15 cellular contexts compared by ENCODE assay signal in the genomic region with DNA sequence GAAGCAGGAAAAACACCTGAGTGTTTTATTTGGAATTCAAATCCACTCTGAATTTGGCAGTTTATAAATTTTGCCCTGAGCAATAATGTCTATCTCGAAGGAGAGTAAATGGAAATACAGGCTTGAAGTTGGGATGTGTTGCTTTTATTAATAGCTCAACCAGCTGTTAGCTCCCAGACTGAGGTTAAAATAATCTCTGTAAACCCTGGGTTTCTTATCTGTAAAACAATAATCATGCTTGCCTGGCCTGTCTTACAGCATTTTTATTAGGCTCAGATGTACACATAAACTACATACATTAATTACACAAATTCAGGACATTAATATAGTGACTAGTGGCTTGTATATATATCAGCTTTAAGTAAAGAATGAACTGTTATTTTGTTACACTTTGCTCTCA.
A peak's percentile ranks its signal among the peaks of the same experiment; 100 is the strongest.
DNase-seq lines count a peak whose midpoint lies in the region; ATAC-seq and TF ChIP-seq lines count a peak whose summit lies in the region.
"Had no signal": no experiment of that assay in that cellular context is flagged by ENCODE, and none has a peak within 500 bp of the region (broad histone marks: within the 10 kb centered on the region; RNA-seq: fewer than 3 reads in every experiment).

No MANE protein-coding gene starts in this region.

- peak overlapping the region; percentile 90 for H3K4me2 ChIP-seq in BLaER1
- H3K4me2 ChIP-seq in skeletal muscle satellite cell (ENCODE audit: low read length) = peak overlapping the region; percentile 11
- H3K4me2 ChIP-seq: SK-N-SH had no signal

- H3K27me3 ChIP-seq in BLaER1 (no peaks in the 10 kb centered on the region), right cardiac atrium (ENCODE audit: control insufficient read depth, insufficient read depth) (no peaks in the 10 kb centered on the region), skeletal muscle satellite cell (ENCODE audit: control insufficient read depth, insufficient read depth, low read length) (no peaks in the 10 kb centered on the region)
- H3K27me3 ChIP-seq: breast epithelium had no signal

- H3K36me3 ChIP-seq in BLaER1 = peaks cover 74% of the 10 kb centered on the region
- H3K36me3 ChIP-seq in skeletal muscle satellite cell (ENCODE audit: insufficient read depth, low read length) = no peaks in the 10 kb centered on the region
- H3K36me3 ChIP-seq: breast epithelium had no signal

- peaks cover 100% of the 10 kb centered on the region for H3K4me1 ChIP-seq in BLaER1
- H3K4me1 ChIP-seq in right cardiac atrium (ENCODE audit: control insufficient read depth, insufficient read depth, low read length) = peaks cover 17% of the 10 kb centered on the region
- peaks cover 15% of the 10 kb centered on the region for H3K4me1 ChIP-seq in skeletal muscle satellite cell (ENCODE audit: control insufficient read depth, insufficient read depth, low read length)
- H3K4me1 ChIP-seq: breast epithelium had no signal

- ATAC-seq in activated B cell treated with CpG ODN at 0.5 μM for 24 hours (ENCODE audit: low read depth) (no peak), right cardiac atrium (no peak), WTC11 (no peak)
- ATAC-seq: effector memory CD8-positive, alpha-beta T cell had no signal

- H3K4me3 Mint-ChIP-seq in activated B cell treated with CpG ODN at 0.5 μM for 24 hours (no peak overlapping the region), WTC11 (no peak overlapping the region)
- H3K4me3 Mint-ChIP-seq: activated CD4-positive, alpha-beta T cell treated with anti-CD3 and anti-CD28 coated beads, Interleukin-2, amount 10 ng/mL, durations not matched to agents 24 days and 14 days; activated naive CD4-positive, alpha-beta T cell treated with anti-CD3 and anti-CD28 coated beads for 36 hours; CD8-positive, alpha-beta memory T cell; effector memory CD8-positive, alpha-beta T cell; memory B cell had no signal

- H3K36me3 Mint-ChIP-seq in activated B cell treated with CpG ODN at 0.5 μM for 24 hours (ENCODE audit: low read depth) = peaks cover 50% of the 10 kb centered on the region
- peaks cover 2% of the 10 kb centered on the region; the same call in 1 of the 2 replicates for H3K36me3 Mint-ChIP-seq in WTC11

- intact Hi-C loops in activated B cell treated with CpG ODN at 0.5 μM for 24 hours (cut with micrococcal nuclease) = no loop called here
- intact Hi-C loops in right cardiac atrium (cut with DNase I) = no loop called here

- no peak for DNase-seq in activated B cell treated with CpG ODN at 0.5 μM for 24 hours
- no peak for DNase-seq in right cardiac atrium
- no peak for DNase-seq in WTC11 (ENCODE audit: low spot score)
- DNase-seq in NCI-H2029 treated with DMSO at 0.1 percent for 48 hours (lab: John Stamatoyannopoulos, UW) = no peak
- DNase-seq in germinal center (ENCODE audit: low spot score) = no peak
- no peak for DNase-seq in SIG-M5 treated with dmso at 0.1 percent for 504 hours (lab: John Stamatoyannopoulos, UW; ENCODE audit: unreplicated experiment)
- DNase-seq: activated CD4-positive, alpha-beta T cell treated with anti-CD3 and anti-CD28 coated beads, Interleukin-2, amount 10 ng/mL, durations not matched to agents 24 days and 14 days; activated naive CD4-positive, alpha-beta T cell treated with anti-CD3 and anti-CD28 coated beads for 36 hours; CD8-positive, alpha-beta memory T cell; effector memory CD8-positive, alpha-beta T cell; SK-N-SH had no signal

- CTCF ChIA-PET in activated B cell treated with CpG ODN at 0.5 μM for 24 hours (lab: Charles Lee) = no interaction called here
- CTCF ChIA-PET in WTC11 (lab: Charles Lee) = interaction anchor here (1.1 kb wide), 2 partner anchors 28 to 47 kb away, joined by 3 to 4 read pairs; no protein-coding TSS in a partner anchor

- H3K4me3 ChIP-seq in BLaER1 (peak overlapping the region; percentile 11; the same call in 1 of the 2 replicates), right cardiac atrium (ENCODE audit: low read length) (no peak overlapping the region), skeletal muscle satellite cell (ENCODE audit: low read length) (no peak overlapping the region)
- H3K4me3 ChIP-seq: breast epithelium had no signal

- H4K20me1 ChIP-seq in BLaER1 = peaks cover 94% of the 10 kb centered on the region

- H3K27ac ChIP-seq in BLaER1 (peak overlapping the region; percentile 65), right cardiac atrium (ENCODE audit: low read length) (peak overlapping the region; percentile 15)
- H3K27ac ChIP-seq: breast epithelium had no signal

- 33% methylated on average over 1 of the region's 1 CpG for WGBS in right cardiac atrium

- no peaks in the 10 kb centered on the region for H3K27me3 Mint-ChIP-seq in activated B cell treated with CpG ODN at 0.5 μM for 24 hours
- no peaks in the 10 kb centered on the region for H3K27me3 Mint-ChIP-seq in WTC11 (ENCODE audit: low read depth)
- H3K27me3 Mint-ChIP-seq: activated CD4-positive, alpha-beta T cell treated with anti-CD3 and anti-CD28 coated beads, Interleukin-2, amount 10 ng/mL, durations not matched to agents 24 days and 14 days; CD8-positive, alpha-beta memory T cell; effector memory CD8-positive, alpha-beta T cell; memory B cell had no signal

- H3K9me3 Mint-ChIP-seq in activated B cell treated with CpG ODN at 0.5 μM for 24 hours (no peaks in the 10 kb centered on the region), WTC11 (no peaks in the 10 kb centered on the region)
- H3K9me3 Mint-ChIP-seq: activated naive CD4-positive, alpha-beta T cell treated with anti-CD3 and anti-CD28 coated beads for 36 hours; CD8-positive, alpha-beta memory T cell; effector memory CD8-positive, alpha-beta T cell had no signal

- TF ChIP-seq CTCF in activated B cell treated with CpG ODN at 0.5 μM for 24 hours (IDR thresholded peaks at IDR 0.05) = no peak
- no peak for TF ChIP-seq CTCF in WTC11 (IDR thresholded peaks at IDR 0.05)

- POLR2A ChIA-PET in activated B cell treated with CpG ODN at 0.5 μM for 24 hours (lab: Charles Lee) = interaction anchor here (0.6 to 0.8 kb wide), 2 partner anchors 92 to 653 kb away, joined by 3 to 4 read pairs; no protein-coding TSS in a partner anchor
- POLR2A ChIA-PET in WTC11 (lab: Charles Lee) = no interaction called here

- H3K9ac ChIP-seq in BLaER1 (peak overlapping the region; percentile 61; the same call in 1 of the 2 replicates), skeletal muscle satellite cell (ENCODE audit: low read depth, low read length) (no peak overlapping the region)
- H3K9ac ChIP-seq: SK-N-SH had no signal

- H3K4me1 Mint-ChIP-seq in activated B cell treated with CpG ODN at 0.5 μM for 24 hours = peaks cover 84% of the 10 kb centered on the region
- peaks cover 23% of the 10 kb centered on the region for H3K4me1 Mint-ChIP-seq in WTC11

- H3K27ac Mint-ChIP-seq in activated B cell treated with CpG ODN at 0.5 μM for 24 hours = peak overlapping the region; percentile 63
- H3K27ac Mint-ChIP-seq in WTC11 = no peak overlapping the region
- H3K27ac Mint-ChIP-seq: activated CD4-positive, alpha-beta T cell treated with anti-CD3 and anti-CD28 coated beads, Interleukin-2, amount 10 ng/mL, durations not matched to agents 24 days and 14 days; activated naive CD4-positive, alpha-beta T cell treated with anti-CD3 and anti-CD28 coated beads for 36 hours; CD8-positive, alpha-beta memory T cell had no signal

- H3K9me3 ChIP-seq in BLaER1 (no peaks in the 10 kb centered on the region), right cardiac atrium (ENCODE audit: control insufficient read depth, low read length) (no peaks in the 10 kb centered on the region), skeletal muscle satellite cell (replicated peaks; ENCODE audit: low read length) (no peaks in the 10 kb centered on the region)
- H3K9me3 ChIP-seq: breast epithelium, SK-N-SH had no signal

TF ChIP-seq in WTC11, 78 proteins besides CTCF, POLR2A, EP300 and RAD21 (continues in another document):
- TF ChIP-seq NR2C2 (CRISPR knock-in tag; IDR thresholded peaks at IDR 0.05) = no peak
- TF ChIP-seq, protein P1, sequence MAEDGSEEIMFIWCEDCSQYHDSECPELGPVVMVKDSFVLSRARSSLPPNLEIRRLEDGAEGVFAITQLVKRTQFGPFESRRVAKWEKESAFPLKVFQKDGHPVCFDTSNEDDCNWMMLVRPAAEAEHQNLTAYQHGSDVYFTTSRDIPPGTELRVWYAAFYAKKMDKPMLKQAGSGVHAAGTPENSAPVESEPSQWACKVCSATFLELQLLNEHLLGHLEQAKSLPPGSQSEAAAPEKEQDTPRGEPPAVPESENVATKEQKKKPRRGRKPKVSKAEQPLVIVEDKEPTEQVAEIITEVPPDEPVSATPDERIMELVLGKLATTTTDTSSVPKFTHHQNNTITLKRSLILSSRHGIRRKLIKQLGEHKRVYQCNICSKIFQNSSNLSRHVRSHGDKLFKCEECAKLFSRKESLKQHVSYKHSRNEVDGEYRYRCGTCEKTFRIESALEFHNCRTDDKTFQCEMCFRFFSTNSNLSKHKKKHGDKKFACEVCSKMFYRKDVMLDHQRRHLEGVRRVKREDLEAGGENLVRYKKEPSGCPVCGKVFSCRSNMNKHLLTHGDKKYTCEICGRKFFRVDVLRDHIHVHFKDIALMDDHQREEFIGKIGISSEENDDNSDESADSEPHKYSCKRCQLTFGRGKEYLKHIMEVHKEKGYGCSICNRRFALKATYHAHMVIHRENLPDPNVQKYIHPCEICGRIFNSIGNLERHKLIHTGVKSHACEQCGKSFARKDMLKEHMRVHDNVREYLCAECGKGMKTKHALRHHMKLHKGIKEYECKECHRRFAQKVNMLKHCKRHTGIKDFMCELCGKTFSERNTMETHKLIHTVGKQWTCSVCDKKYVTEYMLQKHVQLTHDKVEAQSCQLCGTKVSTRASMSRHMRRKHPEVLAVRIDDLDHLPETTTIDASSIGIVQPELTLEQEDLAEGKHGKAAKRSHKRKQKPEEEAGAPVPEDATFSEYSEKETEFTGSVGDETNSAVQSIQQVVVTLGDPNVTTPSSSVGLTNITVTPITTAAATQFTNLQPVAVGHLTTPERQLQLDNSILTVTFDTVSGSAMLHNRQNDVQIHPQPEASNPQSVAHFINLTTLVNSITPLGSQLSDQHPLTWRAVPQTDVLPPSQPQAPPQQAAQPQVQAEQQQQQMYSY (CRISPR knock-in tag; IDR thresholded peaks at IDR 0.05) = no peak
- TF ChIP-seq JUN (CRISPR knock-in tag; IDR thresholded peaks at IDR 0.05) = no peak
- TF ChIP-seq ZNF423 (CRISPR knock-in tag; IDR thresholded peaks at IDR 0.05) = no peak
- TF ChIP-seq, protein P2, sequence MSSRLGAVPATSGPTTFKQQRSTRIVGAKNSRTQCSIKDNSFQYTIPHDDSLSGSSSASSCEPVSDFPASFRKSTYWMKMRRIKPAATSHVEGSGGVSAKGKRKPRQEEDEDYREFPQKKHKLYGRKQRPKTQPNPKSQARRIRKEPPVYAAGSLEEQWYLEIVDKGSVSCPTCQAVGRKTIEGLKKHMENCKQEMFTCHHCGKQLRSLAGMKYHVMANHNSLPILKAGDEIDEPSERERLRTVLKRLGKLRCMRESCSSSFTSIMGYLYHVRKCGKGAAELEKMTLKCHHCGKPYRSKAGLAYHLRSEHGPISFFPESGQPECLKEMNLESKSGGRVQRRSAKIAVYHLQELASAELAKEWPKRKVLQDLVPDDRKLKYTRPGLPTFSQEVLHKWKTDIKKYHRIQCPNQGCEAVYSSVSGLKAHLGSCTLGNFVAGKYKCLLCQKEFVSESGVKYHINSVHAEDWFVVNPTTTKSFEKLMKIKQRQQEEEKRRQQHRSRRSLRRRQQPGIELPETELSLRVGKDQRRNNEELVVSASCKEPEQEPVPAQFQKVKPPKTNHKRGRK (CRISPR knock-in tag; IDR thresholded peaks at IDR 0.05; ENCODE audit: borderline replicate concordance) = no peak
- TF ChIP-seq MXD4 (CRISPR knock-in tag; IDR thresholded peaks at IDR 0.05; ENCODE audit: borderline replicate concordance) = no peak
